In the genomic region with DNA sequence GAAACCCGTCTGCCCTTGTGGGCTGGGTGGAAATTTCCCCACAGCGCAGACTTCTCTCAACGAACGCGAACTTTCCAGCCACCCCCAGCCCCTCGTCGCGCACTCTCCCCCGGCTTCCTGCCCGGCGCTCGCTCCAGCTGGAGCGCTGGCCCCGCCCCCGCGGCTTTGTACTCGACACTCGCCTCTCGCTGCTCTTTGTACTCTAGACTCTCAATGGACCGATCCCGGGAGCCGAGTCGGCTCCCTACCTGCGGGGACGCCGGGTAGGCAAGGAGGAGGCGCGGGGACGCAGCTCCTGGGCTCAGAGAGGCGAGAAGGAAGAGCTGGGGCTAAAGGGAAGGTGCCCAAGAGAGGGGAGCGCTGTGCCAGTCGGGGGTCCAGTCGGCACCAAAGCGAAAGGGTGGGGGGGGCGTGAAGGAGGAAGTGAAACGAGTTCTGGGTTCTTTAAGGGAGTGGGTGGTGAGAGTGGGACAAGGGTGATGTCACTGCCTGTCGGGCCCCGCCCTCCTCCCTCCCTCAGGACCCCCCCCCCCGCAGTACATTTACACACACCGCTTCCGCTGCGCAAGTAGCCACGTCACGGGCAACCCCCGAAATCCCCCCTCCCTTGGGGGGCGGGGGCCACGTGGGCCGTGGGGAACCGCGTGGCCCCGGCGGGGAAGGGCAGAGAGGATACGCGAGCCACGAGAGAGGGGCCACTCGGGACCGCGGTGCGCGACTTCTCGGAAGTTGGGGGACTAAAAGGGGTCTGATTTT, we compare ENCODE assay signal across 8 cellular contexts. TPM values are rescaled to one million over a fixed set of nuclear protein-coding genes. Genes with fewer than 3 reads are reported as not detected.
A peak's percentile ranks its signal among the peaks of the same experiment; 100 is the strongest.
DNase-seq lines count a peak whose midpoint lies in the region; ATAC-seq and TF ChIP-seq lines count a peak whose summit lies in the region.

No MANE protein-coding gene starts in this region.

- H3K27ac Mint-ChIP-seq in activated CD4-positive, alpha-beta memory T cell treated with anti-CD3 and anti-CD28 coated beads for 36 hours: peak overlapping the region; percentile 95

- peak overlapping the region; percentile 66 to 97 (median 90) for H3K4me3 ChIP-seq in liver (ENCODE audit: low read depth in 1 of 3, low read length in 3 of 3)

- H3K4me3 Mint-ChIP-seq in activated CD4-positive, alpha-beta memory T cell treated with anti-CD3 and anti-CD28 coated beads for 36 hours: peak overlapping the region; percentile 85

- peaks cover 48% of the 10 kb centered on the region for H3K4me1 Mint-ChIP-seq in activated CD4-positive, alpha-beta memory T cell treated with anti-CD3 and anti-CD28 coated beads for 36 hours (ENCODE audit: low read depth)

- peaks cover 17% of the 10 kb centered on the region for H3K36me3 Mint-ChIP-seq in activated CD4-positive, alpha-beta memory T cell treated with anti-CD3 and anti-CD28 coated beads for 36 hours

- intact Hi-C loops in activated CD4-positive, alpha-beta memory T cell treated with anti-CD3 and anti-CD28 coated beads for 36 hours (cut with micrococcal nuclease): loop anchor here (1.0 to 5.0 kb wide), 9 partner anchors 8 to 601 kb away; a partner anchor contains a TSS

- peaks cover 0 to 45% (median 28%) of the 10 kb centered on the region in 4 donors for H3K4me1 ChIP-seq in liver (ENCODE audit: control insufficient read depth in 4 of 4, insufficient read depth in 4 of 4, low read length in 3 of 4)

- H3K9me3 ChIP-seq in liver (ENCODE audit: control insufficient read depth in 4 of 4, low read length in 3 of 4): no peaks in the 10 kb centered on the region

- H3K27ac ChIP-seq in liver (ENCODE audit: low read depth in 1 of 2, low read length in 2 of 2): peak overlapping the region; percentile 99 to 100

- H3K9me3 Mint-ChIP-seq in activated CD4-positive, alpha-beta memory T cell treated with anti-CD3 and anti-CD28 coated beads for 36 hours: no peaks in the 10 kb centered on the region

- H3K27me3 ChIP-seq in liver (ENCODE audit: control insufficient read depth in 4 of 4, insufficient read depth in 4 of 4, low read length in 3 of 4): no peaks in the 10 kb centered on the region

- POLR2A ChIA-PET in activated CD4-positive, alpha-beta memory T cell treated with anti-CD3 and anti-CD28 coated beads for 36 hours (lab: Charles Lee): interaction anchor here (1.1 to 3.0 kb wide), 6 partner anchors 9 to 157 kb away, joined by 3 to 13 read pairs (median 8); a partner anchor contains a TSS

- H3K36me3 ChIP-seq in liver (ENCODE audit: control insufficient read depth in 4 of 4, insufficient read depth in 3 of 4, low read depth in 1 of 4, low read length in 3 of 4): peaks cover 3 to 17% (median 7%) of the 10 kb centered on the region in 4 donors

- peak overlapping the region; percentile 96 to 100 for H3K9ac ChIP-seq in liver (ENCODE audit: low read depth in 1 of 2, low read length in 2 of 2)

- TF ChIP-seq CTCF in liver (IDR thresholded peaks at IDR 0.05; ENCODE audit: low read depth, low read length, missing input control): no peak

- CTCF ChIA-PET in activated CD4-positive, alpha-beta memory T cell treated with anti-CD3 and anti-CD28 coated beads for 36 hours (lab: Charles Lee): interaction anchor here (2.4 to 5.4 kb wide), 2 partner anchors 9 to 14 kb away, joined by 11 to 70 read pairs; a partner anchor contains a TSS

- DNase-seq in NCI-H774 (lab: John Stamatoyannopoulos, UW) (peak; percentile 53), dermis microvascular lymphatic vessel endothelial cell (ENCODE audit: low read depth in 2 of 2) (peak; percentile 82 to 94), ureter (ENCODE audit: low spot score) (no peak)
- DNase-seq in activated CD4-positive, alpha-beta memory T cell treated with anti-CD3 and anti-CD28 coated beads for 36 hours: peak; percentile 90
- peak; percentile 77 to 80 for DNase-seq in stimulated activated CD4-positive, alpha-beta T cell treated with anti-CD3 and anti-CD28 coated beads, Interleukin-2, amount 100 ng/mL, for 48 hours

- under 1% methylated on average over 61 of the region's 61 CpGs for WGBS in liver

- peak; percentile 28 for ATAC-seq in GM18498 (IDR thresholded peaks at IDR 0.05; ENCODE audit: unreplicated experiment)
- ATAC-seq in HG03342 (IDR thresholded peaks at IDR 0.05; ENCODE audit: unreplicated experiment): peak; percentile 18

- no peak for TF ChIP-seq RAD21 in liver (IDR thresholded peaks at IDR 0.05)

- no peaks in the 10 kb centered on the region for H3K27me3 Mint-ChIP-seq in activated CD4-positive, alpha-beta memory T cell treated with anti-CD3 and anti-CD28 coated beads for 36 hours

TF ChIP-seq in liver, 16 proteins besides CTCF, POLR2A, EP300 and RAD21 (continues in another document):
- TF ChIP-seq, protein P1, sequence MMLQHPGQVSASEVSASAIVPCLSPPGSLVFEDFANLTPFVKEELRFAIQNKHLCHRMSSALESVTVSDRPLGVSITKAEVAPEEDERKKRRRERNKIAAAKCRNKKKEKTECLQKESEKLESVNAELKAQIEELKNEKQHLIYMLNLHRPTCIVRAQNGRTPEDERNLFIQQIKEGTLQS (IDR thresholded peaks at IDR 0.05): no peak
- TF ChIP-seq HNF4G (IDR thresholded peaks at IDR 0.05) (peak; percentile 88), RXRA (IDR thresholded peaks at IDR 0.05) (peak; percentile 57 to 62), FOXA2 (IDR thresholded peaks at IDR 0.05) (no peak), SP1 (IDR thresholded peaks at IDR 0.05) (peak; percentile 89), JUND (IDR thresholded peaks at IDR 0.05) (peak in 1 of 2 donors; percentile 53), EGR1 (IDR thresholded peaks at IDR 0.05; ENCODE audit: low read depth in 2 of 2) (peak; percentile 65 to 76), TAF1 (conservative IDR thresholded peaks at IDR 0.05) (peak; percentile 74)
- TF ChIP-seq, protein P2, sequence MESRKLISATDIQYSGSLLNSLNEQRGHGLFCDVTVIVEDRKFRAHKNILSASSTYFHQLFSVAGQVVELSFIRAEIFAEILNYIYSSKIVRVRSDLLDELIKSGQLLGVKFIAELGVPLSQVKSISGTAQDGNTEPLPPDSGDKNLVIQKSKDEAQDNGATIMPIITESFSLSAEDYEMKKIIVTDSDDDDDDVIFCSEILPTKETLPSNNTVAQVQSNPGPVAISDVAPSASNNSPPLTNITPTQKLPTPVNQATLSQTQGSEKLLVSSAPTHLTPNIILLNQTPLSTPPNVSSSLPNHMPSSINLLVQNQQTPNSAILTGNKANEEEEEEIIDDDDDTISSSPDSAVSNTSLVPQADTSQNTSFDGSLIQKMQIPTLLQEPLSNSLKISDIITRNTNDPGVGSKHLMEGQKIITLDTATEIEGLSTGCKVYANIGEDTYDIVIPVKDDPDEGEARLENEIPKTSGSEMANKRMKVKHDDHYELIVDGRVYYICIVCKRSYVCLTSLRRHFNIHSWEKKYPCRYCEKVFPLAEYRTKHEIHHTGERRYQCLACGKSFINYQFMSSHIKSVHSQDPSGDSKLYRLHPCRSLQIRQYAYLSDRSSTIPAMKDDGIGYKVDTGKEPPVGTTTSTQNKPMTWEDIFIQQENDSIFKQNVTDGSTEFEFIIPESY (IDR thresholded peaks at IDR 0.05): peak; percentile 29
- TF ChIP-seq, protein P3, sequence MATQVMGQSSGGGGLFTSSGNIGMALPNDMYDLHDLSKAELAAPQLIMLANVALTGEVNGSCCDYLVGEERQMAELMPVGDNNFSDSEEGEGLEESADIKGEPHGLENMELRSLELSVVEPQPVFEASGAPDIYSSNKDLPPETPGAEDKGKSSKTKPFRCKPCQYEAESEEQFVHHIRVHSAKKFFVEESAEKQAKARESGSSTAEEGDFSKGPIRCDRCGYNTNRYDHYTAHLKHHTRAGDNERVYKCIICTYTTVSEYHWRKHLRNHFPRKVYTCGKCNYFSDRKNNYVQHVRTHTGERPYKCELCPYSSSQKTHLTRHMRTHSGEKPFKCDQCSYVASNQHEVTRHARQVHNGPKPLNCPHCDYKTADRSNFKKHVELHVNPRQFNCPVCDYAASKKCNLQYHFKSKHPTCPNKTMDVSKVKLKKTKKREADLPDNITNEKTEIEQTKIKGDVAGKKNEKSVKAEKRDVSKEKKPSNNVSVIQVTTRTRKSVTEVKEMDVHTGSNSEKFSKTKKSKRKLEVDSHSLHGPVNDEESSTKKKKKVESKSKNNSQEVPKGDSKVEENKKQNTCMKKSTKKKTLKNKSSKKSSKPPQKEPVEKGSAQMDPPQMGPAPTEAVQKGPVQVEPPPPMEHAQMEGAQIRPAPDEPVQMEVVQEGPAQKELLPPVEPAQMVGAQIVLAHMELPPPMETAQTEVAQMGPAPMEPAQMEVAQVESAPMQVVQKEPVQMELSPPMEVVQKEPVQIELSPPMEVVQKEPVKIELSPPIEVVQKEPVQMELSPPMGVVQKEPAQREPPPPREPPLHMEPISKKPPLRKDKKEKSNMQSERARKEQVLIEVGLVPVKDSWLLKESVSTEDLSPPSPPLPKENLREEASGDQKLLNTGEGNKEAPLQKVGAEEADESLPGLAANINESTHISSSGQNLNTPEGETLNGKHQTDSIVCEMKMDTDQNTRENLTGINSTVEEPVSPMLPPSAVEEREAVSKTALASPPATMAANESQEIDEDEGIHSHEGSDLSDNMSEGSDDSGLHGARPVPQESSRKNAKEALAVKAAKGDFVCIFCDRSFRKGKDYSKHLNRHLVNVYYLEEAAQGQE (IDR thresholded peaks at IDR 0.05): peak; percentile 78

RNA-seq across cellular contexts. Expression of a gene that starts 9.7 kb away (rescaled TPM):
- total RNA-seq in activated CD4-positive, alpha-beta memory T cell treated with anti-CD3 and anti-CD28 coated beads for 36 hours: 10 to 100 TPM; 44.1 to 49.6 TPM
- total RNA-seq in dermis microvascular lymphatic vessel endothelial cell: 1.0 and 3.5 TPM in 2 replicates
- total RNA-seq in liver: 10 to 100 TPM in 1 of 2 donors, 1 to 10 TPM in 1; 3.5 to 11.5 TPM
- polyA plus RNA-seq in liver: 1 to 10 TPM; 2.5 to 3.2 TPM
- total RNA-seq in ureter: 31.8 TPM

RNA-seq across cellular contexts. Expression of a gene that starts 11.2 kb away (rescaled TPM):
- 1 to 10 TPM; 2.2 to 2.4 TPM for total RNA-seq in activated CD4-positive, alpha-beta memory T cell treated with anti-CD3 and anti-CD28 coated beads for 36 hours
- total RNA-seq in dermis microvascular lymphatic vessel endothelial cell (11.6 and 17.2 TPM in 2 replicates), liver (1 to 10 TPM in 1 of 2 donors, under 1 TPM in 1; 0.65 to 4.0 TPM), ureter (9.9 TPM)
- polyA plus RNA-seq in liver: 1 to 10 TPM; 3.3 to 4.6 TPM

RNA-seq across cellular contexts. Expression of a gene that starts 13.6 kb away (rescaled TPM):
- 10 to 100 TPM; 68.2 to 74.7 TPM for total RNA-seq in activated CD4-positive, alpha-beta memory T cell treated with anti-CD3 and anti-CD28 coated beads for 36 hours
- total RNA-seq in dermis microvascular lymphatic vessel endothelial cell (84.6 and 171 TPM in 2 replicates), liver (10 to 100 TPM; 24.3 to 72.0 TPM), ureter (98.6 TPM)
- 100 to 1,000 TPM in 1 of 2 donors, 10 to 100 TPM in 1; 41.6 to 118 TPM for polyA plus RNA-seq in liver

RNA-seq across cellular contexts. Expression of a gene that starts 14.1 kb away (rescaled TPM):
- 1 to 10 TPM; 6.0 to 6.9 TPM for total RNA-seq in activated CD4-positive, alpha-beta memory T cell treated with anti-CD3 and anti-CD28 coated beads for 36 hours
- total RNA-seq in dermis microvascular lymphatic vessel endothelial cell (5.6 and 6.0 TPM in 2 replicates), liver (10 to 100 TPM in 1 of 2 donors, 1 to 10 TPM in 1; 4.4 to 12.0 TPM), ureter (15.7 TPM)
- 1 to 10 TPM; 2.5 to 8.8 TPM for polyA plus RNA-seq in liver

RNA-seq across cellular contexts. Expression of a gene that starts 44.9 kb away (rescaled TPM):
- 100 to 1,000 TPM; 120 to 133 TPM for total RNA-seq in activated CD4-positive, alpha-beta memory T cell treated with anti-CD3 and anti-CD28 coated beads for 36 hours
- total RNA-seq in dermis microvascular lymphatic vessel endothelial cell: 57.8 and 60.2 TPM in 2 replicates
- total RNA-seq in liver: 10 to 100 TPM; 11.0 to 14.4 TPM
- 1 to 10 TPM; 1.9 to 3.4 TPM for polyA plus RNA-seq in liver
- total RNA-seq in ureter: 225 TPM
